18 cellular contexts compared by ENCODE assay signal in genomic region chr22:11628651-11629511, GRCh38.
A peak's percentile ranks its signal among the peaks of the same experiment; 100 is the strongest.
DNase-seq lines count a peak whose midpoint lies in the region; ATAC-seq, FAIRE-seq and TF ChIP-seq lines count a peak whose summit lies in the region.
"Had no signal": no experiment of that assay in that cellular context is flagged by ENCODE, and none has a peak within 500 bp of the region (broad histone marks: within the 10 kb centered on the region; RNA-seq: fewer than 3 reads in every experiment).

No MANE protein-coding gene starts in this region.

- no peaks in the 10 kb centered on the region for H3K4me1 ChIP-seq in esophagus muscularis mucosa
- H3K4me1 ChIP-seq in naive thymus-derived CD4-positive, alpha-beta T cell (ENCODE audit: control insufficient read depth in 2 of 2, insufficient read depth in 2 of 2, low read length in 2 of 2), result no peaks in the 10 kb centered on the region
- H3K4me1 ChIP-seq in upper lobe of left lung, result no peaks in the 10 kb centered on the region

- no peaks in the 10 kb centered on the region for H3K4me1 Mint-ChIP-seq in naive thymus-derived CD4-positive, alpha-beta T cell
- H3K4me1 Mint-ChIP-seq: B cell, H9, IgD-negative memory B cell had no signal

- H3K36me3 ChIP-seq in esophagus muscularis mucosa (no peaks in the 10 kb centered on the region), upper lobe of left lung (no peaks in the 10 kb centered on the region), MG63 (no peaks in the 10 kb centered on the region)
- H3K36me3 ChIP-seq in naive thymus-derived CD4-positive, alpha-beta T cell (ENCODE audit: control insufficient read depth in 2 of 3, insufficient read depth in 3 of 3, low read length in 3 of 3), result no peaks in the 10 kb centered on the region

- no peak for TF ChIP-seq POLR2A in GM12892 (IDR thresholded peaks at IDR 0.05; ENCODE audit: low read depth, low read length)
- TF ChIP-seq POLR2A in esophagus muscularis mucosa (IDR thresholded peaks at IDR 0.05; ENCODE audit: low read depth), result no peak
- TF ChIP-seq POLR2A in upper lobe of left lung (IDR thresholded peaks at IDR 0.05), result no peak

- peaks cover 5 to 14% (median 9%) of the 10 kb centered on the region in 5 donors for H3K36me3 Mint-ChIP-seq in naive thymus-derived CD4-positive, alpha-beta T cell
- H3K36me3 Mint-ChIP-seq: IgD-negative memory B cell had no signal

- peaks cover 0 to 56% (median 37%) of the 10 kb centered on the region in 4 donors for H3K9me3 ChIP-seq in esophagus muscularis mucosa
- H3K9me3 ChIP-seq in naive thymus-derived CD4-positive, alpha-beta T cell (ENCODE audit: control insufficient read depth in 2 of 3, low read length in 3 of 3), result peaks cover 0 to 32% (median 7%) of the 10 kb centered on the region in 3 experiments
- peaks cover 8 to 61% (median 48%) of the 10 kb centered on the region in 4 donors for H3K9me3 ChIP-seq in upper lobe of left lung
- peaks cover 3% of the 10 kb centered on the region; the same call in 1 of the 2 replicates for H3K9me3 ChIP-seq in MG63

- no peak for TF ChIP-seq EP300 in esophagus muscularis mucosa (IDR thresholded peaks at IDR 0.05)
- TF ChIP-seq EP300 in upper lobe of left lung (IDR thresholded peaks at IDR 0.05), result no peak

- TF ChIP-seq CTCF in esophagus muscularis mucosa (IDR thresholded peaks at IDR 0.05), result no peak
- no peak for TF ChIP-seq CTCF in upper lobe of left lung (IDR thresholded peaks at IDR 0.05)

- H3K27ac ChIP-seq in esophagus muscularis mucosa (replicated peaks in 1 of 4), result no peak overlapping the region
- H3K27ac ChIP-seq in naive thymus-derived CD4-positive, alpha-beta T cell (ENCODE audit: low read depth, low read length), result no peak overlapping the region
- no peak overlapping the region for H3K27ac ChIP-seq in upper lobe of left lung

- POLR2A ChIA-PET in naive thymus-derived CD4-positive, alpha-beta T cell (lab: Charles Lee), result no interaction called here

- CTCF ChIA-PET in naive thymus-derived CD4-positive, alpha-beta T cell (lab: Charles Lee), result no interaction called here

- intact Hi-C loops in esophagus muscularis mucosa (cut with DNase I), result no loop called here
- intact Hi-C loops in naive thymus-derived CD4-positive, alpha-beta T cell (cut with micrococcal nuclease), result no loop called here

- no peak overlapping the region for H3K27ac Mint-ChIP-seq in naive thymus-derived CD4-positive, alpha-beta T cell
- H3K27ac Mint-ChIP-seq: B cell; CD8-positive, alpha-beta T cell; H9 had no signal

- peaks cover 10 to 59% (median 28%) of the 10 kb centered on the region in 11 donors for H3K9me3 Mint-ChIP-seq in naive thymus-derived CD4-positive, alpha-beta T cell

- no peaks in the 10 kb centered on the region for H3K27me3 Mint-ChIP-seq in naive thymus-derived CD4-positive, alpha-beta T cell
- H3K27me3 Mint-ChIP-seq: B cell, IgD-negative memory B cell had no signal

- WGBS in esophagus muscularis mucosa, result 90% methylated on average over 89 of the region's 102 CpGs
- 86 to 94% methylated on average over 102 of the region's 102 CpGs for WGBS in upper lobe of left lung, 2 donors

- H3K4me3 Mint-ChIP-seq in naive thymus-derived CD4-positive, alpha-beta T cell, result no peak overlapping the region
- H3K4me3 Mint-ChIP-seq: B cell; CD8-positive, alpha-beta T cell; H9; IgD-negative memory B cell had no signal

- ATAC-seq in naive thymus-derived CD4-positive, alpha-beta T cell, result peak; percentile 40
- ATAC-seq in upper lobe of left lung (ENCODE audit: low FRiP score in 2 of 2), result peak; percentile 67 to 79
- ATAC-seq in GM18909 (IDR thresholded peaks at IDR 0.05; ENCODE audit: poor library complexity, unreplicated experiment), result no peak
- ATAC-seq: CD8-positive, alpha-beta T cell; PC-3 had no signal

- H3K27me3 ChIP-seq in esophagus muscularis mucosa, result no peaks in the 10 kb centered on the region
- H3K27me3 ChIP-seq in naive thymus-derived CD4-positive, alpha-beta T cell (ENCODE audit: control insufficient read depth in 2 of 2, insufficient read depth in 2 of 2, low read length in 2 of 2), result no peaks in the 10 kb centered on the region
- no peaks in the 10 kb centered on the region for H3K27me3 ChIP-seq in upper lobe of left lung
- no peaks in the 10 kb centered on the region for H3K27me3 ChIP-seq in MG63

- DNase-seq in GM12892 (ENCODE audit: insufficient read length) (peak; percentile 13), esophagus muscularis mucosa (ENCODE audit: extremely low spot score) (peak; percentile 78), upper lobe of left lung (peak in 1 of 2 donors; percentile 87), germinal center (ENCODE audit: low spot score) (no peak), MG63 (no peak), COLO829 (ENCODE audit: low spot score) (no peak)
- DNase-seq in naive thymus-derived CD4-positive, alpha-beta T cell, result no peak
- DNase-seq: ACHN; CD8-positive, alpha-beta T cell; DMS 273 treated with DMSO at 0.1 percent for 48 hours; H9; NCI-H1417 treated with DMSO at 0.1 percent for 48 hours; NCI-H2029 treated with DMSO at 0.1 percent for 48 hours; NCI-H524 treated with DMSO at 0.1 percent for 48 hours; PC-3 had no signal

- H3K4me3 ChIP-seq in esophagus muscularis mucosa, result no peak overlapping the region
- H3K4me3 ChIP-seq in naive thymus-derived CD4-positive, alpha-beta T cell (ENCODE audit: low read length), result no peak overlapping the region
- no peak overlapping the region for H3K4me3 ChIP-seq in upper lobe of left lung
- H3K4me3 ChIP-seq in MG63, result no peak overlapping the region

- FAIRE-seq in GM12892 (lab: Jason Lieb, UNC), result no peak

Comparison
In these comparisons a context has a peak if more than half of its experiments do, and no peak if none do; other contexts are left out.
1. DNase-seq: peak in GM12892 (single experiment) and esophagus muscularis mucosa (single experiment); none in naive thymus-derived CD4-positive, alpha-beta T cell (0 of 9), germinal center (single experiment), MG63 (single experiment) and COLO829 (single experiment).